In the genomic region with DNA sequence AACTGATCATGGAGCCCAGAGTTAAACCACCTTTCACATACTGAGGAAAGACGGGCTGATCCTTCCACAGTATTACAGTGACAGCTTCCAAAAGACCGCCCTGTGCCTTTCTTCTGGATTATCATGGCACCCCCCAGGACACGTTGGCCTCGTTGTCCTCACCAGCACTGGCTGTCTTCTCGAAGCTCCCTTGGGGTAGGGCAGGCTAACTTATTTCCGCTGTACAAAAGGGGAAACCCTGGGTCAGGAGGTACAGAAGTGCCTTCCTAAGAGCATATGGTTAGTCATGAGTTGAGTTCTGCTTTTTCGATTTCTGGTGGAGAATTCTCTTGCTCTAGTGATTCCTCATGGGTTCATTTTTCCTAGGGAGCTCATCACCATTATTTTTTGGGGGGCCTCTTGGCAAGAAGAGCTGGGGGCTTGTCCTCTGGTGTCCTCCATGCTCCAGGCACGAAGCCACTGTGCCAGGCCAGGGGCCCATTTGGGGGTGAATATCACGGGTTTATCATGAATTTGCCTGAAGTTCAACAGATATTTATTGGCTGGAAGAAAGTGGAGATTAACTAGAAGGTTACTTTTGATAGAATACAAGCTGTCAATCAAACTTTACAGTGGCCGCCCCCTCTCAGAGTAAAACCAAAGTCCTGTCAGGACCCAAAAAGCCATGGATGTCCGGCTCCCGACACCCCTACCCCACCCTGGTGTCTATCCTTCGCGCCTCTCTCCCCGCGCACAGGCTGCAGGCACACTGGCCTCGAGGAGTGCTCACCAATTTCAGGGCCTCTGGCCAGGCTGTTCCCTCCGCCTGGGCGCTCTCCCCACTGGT, we compare ENCODE assay signal across 8 cellular contexts. TPM values are rescaled to one million over a fixed set of nuclear protein-coding genes. Genes with fewer than 3 reads are reported as not detected.
DNase-seq lines count a peak whose midpoint lies in the region; ATAC-seq, FAIRE-seq and TF ChIP-seq lines count a peak whose summit lies in the region.

No MANE protein-coding gene starts in this region.

- H3K4me3 ChIP-seq in kidney (ENCODE audit: low read length in 2 of 2) (no peak overlapping the region), prostate gland (no peak overlapping the region)

- peak overlapping the region; percentile 46 to 93 (median 85) for H3K4me3 Mint-ChIP-seq in IgD-negative memory B cell
- no peak overlapping the region for H3K4me3 Mint-ChIP-seq in nephron progenitor cell

- ATAC-seq in GM21367 (IDR thresholded peaks at IDR 0.05; ENCODE audit: unreplicated experiment): peak; percentile 51

- FAIRE-seq in GM12891 (lab: Jason Lieb, UNC) (peak; percentile 90), kidney (lab: Jason Lieb, UNC) (no peak)

- H3K4me1 Mint-ChIP-seq in IgD-negative memory B cell (peaks cover 39 to 58% (median 45%) of the 10 kb centered on the region in 3 donors), nephron progenitor cell (peaks cover 29% of the 10 kb centered on the region)

- TF ChIP-seq POLR2A in GM12891 (IDR thresholded peaks at IDR 0.05; ENCODE audit: low read depth, low read length) (peak; percentile 60), prostate gland (IDR thresholded peaks at IDR 0.05) (no peak)

- H3K36me3 ChIP-seq in kidney (ENCODE audit: control insufficient read depth in 1 of 2, insufficient read depth in 2 of 2, low read length in 2 of 2) (no peaks in the 10 kb centered on the region), prostate gland (no peaks in the 10 kb centered on the region)

- no peak overlapping the region for H3K27ac ChIP-seq in kidney (ENCODE audit: low read depth in 2 of 2, low read length in 2 of 2)
- no peak overlapping the region for H3K27ac ChIP-seq in prostate gland

- H3K27me3 ChIP-seq in prostate gland (replicated peaks; ENCODE audit: insufficient read depth): no peaks in the 10 kb centered on the region

- DNase-seq in GM12891 (ENCODE audit: insufficient read length, low spot score): peak; percentile 65
- peak; percentile 73 for DNase-seq in kidney
- DNase-seq in prostate gland (ENCODE audit: low spot score): no peak
- no peak for DNase-seq in LoVo (ENCODE audit: low spot score)
- DNase-seq in stimulated activated CD4-positive, alpha-beta T cell treated with anti-CD3 and anti-CD28 coated beads, Interleukin-4, amount 100 ng/mL, for 1 hour: no peak
- no peak for DNase-seq in nephron progenitor cell

- H3K9ac ChIP-seq in kidney (ENCODE audit: low read length in 2 of 2): no peak overlapping the region

- H3K27me3 Mint-ChIP-seq in IgD-negative memory B cell (peaks cover 1% of the 10 kb centered on the region), nephron progenitor cell (ENCODE audit: low read depth, poor library complexity) (peaks cover 22% of the 10 kb centered on the region)

- no peaks in the 10 kb centered on the region for H3K4me1 ChIP-seq in kidney (ENCODE audit: control insufficient read depth in 1 of 2, insufficient read depth in 1 of 2, low read depth in 1 of 2, low read length in 2 of 2)
- no peaks in the 10 kb centered on the region for H3K4me1 ChIP-seq in prostate gland (replicated peaks)

- H3K27ac Mint-ChIP-seq in IgD-negative memory B cell (peak overlapping the region; percentile 98 to 100 (median 99)), nephron progenitor cell (no peak overlapping the region)

- H3K9me3 ChIP-seq in kidney (ENCODE audit: control insufficient read depth in 1 of 2, low read length in 2 of 2) (no peaks in the 10 kb centered on the region), prostate gland (no peaks in the 10 kb centered on the region)

- TF ChIP-seq CTCF in kidney (IDR thresholded peaks at IDR 0.05; ENCODE audit: borderline replicate concordance, extremely low read depth, insufficient read depth): no peak
- no peak for TF ChIP-seq CTCF in prostate gland (IDR thresholded peaks at IDR 0.05)
- TF ChIP-seq CTCF in nephron progenitor cell (IDR thresholded peaks at IDR 0.05): no peak

- intact Hi-C loops in kidney (cut with DNase I): no loop called here
- intact Hi-C loops in prostate gland (cut with DNase I): no loop called here

- H3K9me3 Mint-ChIP-seq in IgD-negative memory B cell (peaks cover 0 to 1% (median 0%) of the 10 kb centered on the region in 3 donors), nephron progenitor cell (no peaks in the 10 kb centered on the region)

- WGBS in prostate gland: 88% methylated on average over 19 of the region's 19 CpGs

- H3K36me3 Mint-ChIP-seq in IgD-negative memory B cell: peaks cover 5% of the 10 kb centered on the region
- H3K36me3 Mint-ChIP-seq in nephron progenitor cell (ENCODE audit: low read depth): no peaks in the 10 kb centered on the region

TF ChIP-seq in GM12891, 5 proteins besides CTCF, POLR2A, EP300 and RAD21:
- TF ChIP-seq PAX5 (IDR thresholded peaks at IDR 0.05; ENCODE audit: insufficient read depth, low read length, severe bottlenecking) (no peak), SPI1 (IDR thresholded peaks at IDR 0.05; ENCODE audit: low read depth, low read length) (peak; percentile 94), POU2F2 (IDR thresholded peaks at IDR 0.05; ENCODE audit: low read depth, low read length) (0 out of 2 replicates have a peak, but pooled peaks have one; percentile 57)

RNA-seq across cellular contexts. Expression of a gene that starts 8.8 kb away (rescaled TPM):
- polyA plus RNA-seq in GM12891 (2012; ENCODE audit: low read depth, missing spikeins): 49.2 TPM
- polyA plus RNA-seq in IgD-negative memory B cell (35.3 TPM), kidney (ENCODE audit: insufficient read depth, low read depth, low replicate concordance) (5.2 TPM)
- total RNA-seq in kidney (35.4 TPM), prostate gland (10 to 100 TPM in 1 of 2 donors, 1 to 10 TPM in 1; 8.3 to 22.0 TPM)

Comparison
In these comparisons a context has a peak if more than half of its experiments do, and no peak if none do; other contexts are left out.
1. DNase-seq: peak in GM12891 (single experiment) and kidney (single experiment); none in prostate gland (single experiment), LoVo (single experiment), stimulated activated CD4-positive, alpha-beta T cell treated with anti-CD3 and anti-CD28 coated beads, Interleukin-4, amount 100 ng/mL, for 1 hour (single experiment) and nephron progenitor cell (single experiment).